Comparison of ENCODE assay signal across 15 cellular contexts in genomic region chr16:67657751-67658518, GRCh38. TPM values are rescaled to one million over a fixed set of nuclear protein-coding genes. Genes with fewer than 3 reads are reported as not detected.
DNase-seq lines count a peak whose midpoint lies in the region; ATAC-seq, FAIRE-seq and TF ChIP-seq lines count a peak whose summit lies in the region.
"Had no signal": no experiment of that assay in that cellular context is flagged by ENCODE, and none has a peak within 500 bp of the region (broad histone marks: within the 10 kb centered on the region; RNA-seq: fewer than 3 reads in every experiment).

No MANE protein-coding gene starts in this region.

- peaks cover 8 to 11% of the 10 kb centered on the region in 2 donors for H3K36me3 Mint-ChIP-seq in activated T-cell treated with anti-CD3 and anti-CD28 coated beads, Interleukin-2, amount 50 U/mL, for 72 hours (ENCODE audit: insufficient read depth in 2 of 2)
- H3K36me3 Mint-ChIP-seq in brain (peaks cover 4% of the 10 kb centered on the region), chondrocyte (ENCODE audit: low read depth) (no peaks in the 10 kb centered on the region)

- H3K4me1 Mint-ChIP-seq in activated T-cell treated with anti-CD3 and anti-CD28 coated beads, Interleukin-2, amount 50 U/mL, for 72 hours (ENCODE audit: low read depth): peaks cover 25% of the 10 kb centered on the region
- peaks cover 30% of the 10 kb centered on the region for H3K4me1 Mint-ChIP-seq in brain
- H3K4me1 Mint-ChIP-seq in chondrocyte (ENCODE audit: low read depth): peaks cover 20% of the 10 kb centered on the region

- H3K27ac Mint-ChIP-seq in activated T-cell treated with anti-CD3 and anti-CD28 coated beads, Interleukin-2, amount 50 U/mL, for 72 hours: peak overlapping the region; percentile 4
- H3K27ac Mint-ChIP-seq in brain (no peak overlapping the region), chondrocyte (ENCODE audit: unreplicated experiment) (no peak overlapping the region)
- H3K27ac Mint-ChIP-seq: endodermal cell had no signal

- H3K4me1 ChIP-seq in sigmoid colon: peaks cover 0 to 35% (median 30%) of the 10 kb centered on the region in 4 donors

- H3K9me3 ChIP-seq in sigmoid colon: no peaks in the 10 kb centered on the region

- no peak for ATAC-seq in activated T-cell treated with anti-CD3 and anti-CD28 coated beads, Interleukin-2, amount 50 U/mL, for 72 hours (replicated peaks in 1 of 2)
- no peak for ATAC-seq in HG03097 (IDR thresholded peaks at IDR 0.05; ENCODE audit: low FRiP score, unreplicated experiment)

- no peaks in the 10 kb centered on the region for H3K27me3 Mint-ChIP-seq in activated T-cell treated with anti-CD3 and anti-CD28 coated beads, Interleukin-2, amount 50 U/mL, for 72 hours (ENCODE audit: low read depth)
- H3K27me3 Mint-ChIP-seq in brain (peaks cover 13% of the 10 kb centered on the region), chondrocyte (ENCODE audit: low read depth) (peaks cover 5% of the 10 kb centered on the region)

- no peak for TF ChIP-seq EP300 in sigmoid colon (IDR thresholded peaks at IDR 0.05)

- H3K9me3 Mint-ChIP-seq in activated T-cell treated with anti-CD3 and anti-CD28 coated beads, Interleukin-2, amount 50 U/mL, for 72 hours: no peaks in the 10 kb centered on the region
- H3K9me3 Mint-ChIP-seq in brain (peaks cover 0 to 4% (median 0%) of the 10 kb centered on the region in 5 experiments), chondrocyte (ENCODE audit: low read depth) (no peaks in the 10 kb centered on the region)
- H3K9me3 Mint-ChIP-seq: endodermal cell had no signal

- H3K27ac ChIP-seq in sigmoid colon: no peak overlapping the region

- TF ChIP-seq CTCF in brain (conservative IDR thresholded peaks at IDR 0.05): no peak
- TF ChIP-seq CTCF in sigmoid colon (IDR thresholded peaks at IDR 0.05): no peak
- no peak for TF ChIP-seq CTCF in chondrocyte (IDR thresholded peaks at IDR 0.05)

- H3K4me3 ChIP-seq in sigmoid colon: no peak overlapping the region

- DNase-seq in activated T-cell treated with anti-CD3 and anti-CD28 coated beads, Interleukin-2, amount 50 U/mL, for 72 hours: no peak
- no peak for DNase-seq in activated T-cell treated with anti-CD3 and anti-CD28 coated beads, Interleukin-2, amount 50 U/mL, for 1 hour
- DNase-seq in GM12891 (ENCODE audit: insufficient read length, low spot score) (no peak), sigmoid colon (peak; percentile 65), chondrocyte (ENCODE audit: low spot score) (no peak), HuH-7.5 (ENCODE audit: low spot score) (no peak)
- DNase-seq: amniotic stem cell, endodermal cell, GDM1, NCI-H1694 treated with DMSO at 0.1 percent for 48 hours, NCI-H446 treated with DMSO at 0.1 percent for 48 hours had no signal

- FAIRE-seq in GM12891 (lab: Jason Lieb, UNC): no peak
- FAIRE-seq: D721Med, islet of Langerhans had no signal

- intact Hi-C loops in sigmoid colon (cut with DNase I): no loop called here

- TF ChIP-seq POLR2A in GM12891 (IDR thresholded peaks at IDR 0.05; ENCODE audit: low read depth, low read length) (no peak), sigmoid colon (IDR thresholded peaks at IDR 0.05) (no peak)

- peaks cover 18 to 28% (median 19%) of the 10 kb centered on the region in 3 donors for H3K27me3 ChIP-seq in sigmoid colon

- H3K4me3 Mint-ChIP-seq in activated T-cell treated with anti-CD3 and anti-CD28 coated beads, Interleukin-2, amount 50 U/mL, for 72 hours: peak overlapping the region in 1 of 2 donors; percentile 95
- peak overlapping the region in 3 of 5 experiments; percentile 26 to 97 (median 91) for H3K4me3 Mint-ChIP-seq in brain
- no peak overlapping the region for H3K4me3 Mint-ChIP-seq in chondrocyte (ENCODE audit: unreplicated experiment)

- H3K36me3 ChIP-seq in sigmoid colon: peaks cover 3 to 21% (median 7%) of the 10 kb centered on the region in 4 donors

- 94 to 95% methylated on average over 18 of the region's 18 CpGs for WGBS in sigmoid colon, 2 donors

TF ChIP-seq in GM12891, 5 proteins besides CTCF, POLR2A, EP300 and RAD21:
- TF ChIP-seq SPI1 (IDR thresholded peaks at IDR 0.05; ENCODE audit: low read depth, low read length) (no peak), POLR2AphosphoS5 (IDR thresholded peaks at IDR 0.05; ENCODE audit: low read depth, low read length) (peak; percentile 12; the same call in 1 of the 2 replicates)

RNA-seq across cellular contexts. Expression of gene ACD, which starts 2.1 kb away (rescaled TPM):
- 10 to 100 TPM; 53.6 to 73.0 TPM for total RNA-seq in activated T-cell treated with anti-CD3 and anti-CD28 coated beads, Interleukin-2, amount 50 U/mL, for 72 hours
- polyA plus RNA-seq in GM12891 (2012; ENCODE audit: low read depth, missing spikeins): 23.8 TPM
- polyA plus RNA-seq in brain (ENCODE audit: insufficient read depth, low read depth, low replicate concordance): 59.2 TPM
- 10 to 100 TPM; 13.9 to 20.6 (median 18.7) TPM for total RNA-seq in sigmoid colon
- 10 to 100 TPM in 1 of 3 donors, 1 to 10 TPM in 2; 7.4 to 19.3 (median 9.6) TPM for polyA plus RNA-seq in sigmoid colon
- 16.2 to 18.0 TPM (median 17.2 TPM) in 3 replicates for total RNA-seq in chondrocyte

RNA-seq across cellular contexts. Expression of gene PARD6A, which starts 2.8 kb away (rescaled TPM):
- 1 to 10 TPM; 7.2 to 9.2 TPM for total RNA-seq in activated T-cell treated with anti-CD3 and anti-CD28 coated beads, Interleukin-2, amount 50 U/mL, for 72 hours
- 2.4 TPM for polyA plus RNA-seq in GM12891 (2012; ENCODE audit: low read depth, missing spikeins)
- 39.6 TPM for polyA plus RNA-seq in brain (ENCODE audit: insufficient read depth, low read depth, low replicate concordance)
- 10 to 100 TPM; 12.8 to 16.6 (median 14.0) TPM for total RNA-seq in sigmoid colon
- polyA plus RNA-seq in sigmoid colon: 1 to 10 TPM; 4.2 to 8.3 (median 4.4) TPM
- total RNA-seq in chondrocyte: 2.5 to 3.5 TPM (median 3.3 TPM) in 3 replicates

RNA-seq across cellular contexts. Expression of gene ENKD1, which starts 8.6 kb away (rescaled TPM):
- 10 to 100 TPM; 12.0 to 18.3 TPM for total RNA-seq in activated T-cell treated with anti-CD3 and anti-CD28 coated beads, Interleukin-2, amount 50 U/mL, for 72 hours
- 5.9 TPM for polyA plus RNA-seq in GM12891 (2012; ENCODE audit: low read depth, missing spikeins)
- polyA plus RNA-seq in brain (ENCODE audit: insufficient read depth, low read depth, low replicate concordance): 43.7 TPM
- 10 to 100 TPM; 21.0 to 27.0 (median 23.2) TPM for total RNA-seq in sigmoid colon
- 10 to 100 TPM in 1 of 3 donors, 1 to 10 TPM in 2; 6.9 to 16.2 (median 9.0) TPM for polyA plus RNA-seq in sigmoid colon
- total RNA-seq in chondrocyte: 6.2 to 9.2 TPM (median 6.4 TPM) in 3 replicates

RNA-seq across cellular contexts. Expression of gene C16orf86, which starts 8.7 kb away (rescaled TPM):
- total RNA-seq in activated T-cell treated with anti-CD3 and anti-CD28 coated beads, Interleukin-2, amount 50 U/mL, for 72 hours: 1 to 10 TPM; 4.9 to 5.9 TPM
- 3.1 TPM for polyA plus RNA-seq in GM12891 (2012; ENCODE audit: low read depth, missing spikeins)
- polyA plus RNA-seq in brain (ENCODE audit: insufficient read depth, low read depth, low replicate concordance) (6.6 TPM), sigmoid colon (1 to 10 TPM in 2 of 3 donors, under 1 TPM in 1; 0.46 to 5.0 (median 1.8) TPM)
- total RNA-seq in sigmoid colon (10 to 100 TPM in 3 of 4 donors, 1 to 10 TPM in 1; 8.6 to 26.1 (median 21.9) TPM), chondrocyte (0.82 to 3.1 TPM (median 0.85 TPM) in 3 replicates)

RNA-seq across cellular contexts. Expression of gene CARMIL2, which starts 13.0 kb away (rescaled TPM):
- total RNA-seq in activated T-cell treated with anti-CD3 and anti-CD28 coated beads, Interleukin-2, amount 50 U/mL, for 72 hours: 100 to 1,000 TPM; 182 to 196 TPM
- polyA plus RNA-seq in GM12891 (2012; ENCODE audit: low read depth, missing spikeins): 56.0 TPM
- polyA plus RNA-seq in brain (ENCODE audit: insufficient read depth, low read depth, low replicate concordance): 36.1 TPM
- 1 to 10 TPM in 1 of 4 donors, under 1 TPM in 3; 0.36 to 1.5 (median 0.75) TPM for total RNA-seq in sigmoid colon
- polyA plus RNA-seq in sigmoid colon: 10 to 100 TPM in 1 of 3 donors, under 1 TPM in 1, not detected in 1; 0.23 to 20.7 TPM
- total RNA-seq in chondrocyte: 0.97 to 1.8 TPM (median 1.5 TPM) in 3 replicates
